In genomic region chr20:62162765-62163484, GRCh38 we compare ENCODE assay signal across 20 cellular contexts. TPM values are rescaled to one million over a fixed set of nuclear protein-coding genes. Genes with fewer than 3 reads are reported as not detected.
DNase-seq lines count a peak whose midpoint lies in the region; ATAC-seq, FAIRE-seq and TF ChIP-seq lines count a peak whose summit lies in the region.
"Had no signal": no experiment of that assay in that cellular context is flagged by ENCODE, and none has a peak within 500 bp of the region (broad histone marks: within the 10 kb centered on the region; RNA-seq: fewer than 3 reads in every experiment).

No MANE protein-coding gene starts in this region.

- H3K27me3 ChIP-seq in right cardiac atrium (ENCODE audit: control insufficient read depth, insufficient read depth): no peaks in the 10 kb centered on the region
- H3K27me3 ChIP-seq in right atrium auricular region: no peaks in the 10 kb centered on the region
- H3K27me3 ChIP-seq in H1 (replicated peaks in 1 of 4; ENCODE audit: control insufficient read depth in 3 of 4, extremely low read depth in 1 of 4, insufficient read depth in 3 of 4, low read length in 3 of 4): no peaks in the 10 kb centered on the region
- H3K27me3 ChIP-seq in Caco-2 (replicated peaks; ENCODE audit: control insufficient read depth, insufficient read depth, low read length): no peaks in the 10 kb centered on the region

- no peak overlapping the region for H3K27ac Mint-ChIP-seq in stimulated activated memory B cell treated with anti-CD40 and anti-IgM and Interleukin-4, amounts not matched to agents 10 μg/mL and 1 μg/mL and 100 μg/mL, for 72 hours
- H3K27ac Mint-ChIP-seq in Caco-2 (ENCODE audit: unreplicated experiment): no peak overlapping the region

- peaks cover 5 to 42% of the 10 kb centered on the region in 2 experiments for H4K20me1 ChIP-seq in H1 (replicated peaks in 1 of 2; ENCODE audit: control insufficient read depth in 1 of 2, insufficient read depth in 2 of 2, low read length in 2 of 2)

- no peak overlapping the region for H2BK15ac ChIP-seq in H1 (ENCODE audit: low read length)

- no peaks in the 10 kb centered on the region for H3K27me3 Mint-ChIP-seq in stimulated activated memory B cell treated with anti-CD40 and anti-IgM and Interleukin-4, amounts not matched to agents 10 μg/mL and 1 μg/mL and 100 μg/mL, for 72 hours
- no peaks in the 10 kb centered on the region for H3K27me3 Mint-ChIP-seq in Caco-2 (ENCODE audit: insufficient read depth, unreplicated experiment)
- H3K27me3 Mint-ChIP-seq: CD4-positive, alpha-beta memory T cell had no signal

- no TSS peak for BruUV-seq in Caco-2 (replicated peaks; lab: Mats Ljungman, UMichigan)

- DNase-seq in right cardiac atrium: peak in 2 of 3 donors; percentile 45 to 64
- no peak for DNase-seq in right atrium auricular region (ENCODE audit: low spot score)
- no peak for DNase-seq in RWPE1 (ENCODE audit: low spot score)
- no peak for DNase-seq in H1 (ENCODE audit: low read depth in 1 of 2, low spot score in 2 of 2)
- DNase-seq in Caco-2: no peak
- no peak for DNase-seq in caudate nucleus (lab: John Stamatoyannopoulos, UW)
- DNase-seq: 8988T; C1 segment of cervical spinal cord; CD4-positive, alpha-beta memory T cell; COR-L47; DMS153; DND-41; GOT3; H7; HCEC 1CT had no signal

- no peak for TF ChIP-seq RAD21 in H1 (IDR thresholded peaks at IDR 0.05 in 1 of 2, conservative IDR thresholded peaks at IDR 0.05 in 1 of 2; ENCODE audit: low read depth in 2 of 2, low read length in 2 of 2)

- TF ChIP-seq EP300 in H1 (IDR thresholded peaks at IDR 0.05; ENCODE audit: borderline replicate concordance in 1 of 2, low read depth in 2 of 2, low read length in 2 of 2): no peak

- POLR2A ChIA-PET in RWPE1 (lab: Yijun Ruan, JAX; ENCODE audit: low non-redundant PET) (interaction anchor here (0.6 kb wide), 1 partner anchor 1125 kb away, joined by 3 read pairs; no protein-coding TSS in a partner anchor), H1 (lab: Charles Lee; ENCODE audit: partially characterized antibody) (no interaction called here), Caco-2 (lab: Charles Lee) (no interaction called here)

- H4K8ac ChIP-seq in H1 (ENCODE audit: extremely low read depth, insufficient read depth, low read length): peak overlapping the region; percentile 91

- no peak overlapping the region for H3K4ac ChIP-seq in H1 (replicated peaks; ENCODE audit: insufficient read length, low read depth, low read length)

- ATAC-seq in right cardiac atrium: peak in 1 of 2 donors; percentile 12
- peak; percentile 6 for ATAC-seq in stimulated activated memory B cell treated with anti-CD40 and anti-IgM and Interleukin-4, amounts not matched to agents 10 μg/mL and 1 μg/mL and 100 μg/mL, for 72 hours
- no peak for ATAC-seq in HG03442 (IDR thresholded peaks at IDR 0.05; ENCODE audit: unreplicated experiment)
- ATAC-seq: A549 had no signal

- no peaks in the 10 kb centered on the region for H3K23me2 ChIP-seq in H1 (ENCODE audit: low read depth, low read length)

- peaks cover 57% of the 10 kb centered on the region for H3K36me3 ChIP-seq in right atrium auricular region
- H3K36me3 ChIP-seq in H1 (ENCODE audit: control insufficient read depth in 2 of 4, insufficient read depth in 4 of 4, low read length in 3 of 4): peaks cover 13 to 50% (median 32%) of the 10 kb centered on the region in 4 experiments
- peaks cover 20% of the 10 kb centered on the region for H3K36me3 ChIP-seq in Caco-2 (ENCODE audit: control insufficient read depth, insufficient read depth, low read length)

- no peak overlapping the region for H3K18ac ChIP-seq in H1 (ENCODE audit: extremely low read depth, low read length)

- WGBS in right cardiac atrium: 95% methylated on average over 38 of the region's 38 CpGs
- WGBS in H1 (ENCODE audit: extremely low coverage in 1 of 2, insufficient coverage in 1 of 2, insufficient read length in 1 of 2, insufficient replicate concordance in 2 of 2, low coverage in 1 of 2, low lambda C conversion rate in 2 of 2, missing lambda C conversion rate in 1 of 2), 2 experiments: 97% methylated on average over 36 of the region's 38 CpGs; no CpG with 5 or more reads in 1 of the 2 experiments

- no peak overlapping the region for H4K5ac ChIP-seq in H1 (ENCODE audit: insufficient read length, low read depth, low read length)

- no peak overlapping the region for H3K4me2 ChIP-seq in H1 (ENCODE audit: insufficient read depth in 1 of 2, low read depth in 2 of 2, low read length in 2 of 2)
- H3K4me2 ChIP-seq: A549 had no signal

- no peaks in the 10 kb centered on the region for H3K4me1 ChIP-seq in right cardiac atrium (ENCODE audit: control insufficient read depth, insufficient read depth, low read length)
- no peaks in the 10 kb centered on the region for H3K4me1 ChIP-seq in right atrium auricular region
- H3K4me1 ChIP-seq in H1 (replicated peaks in 1 of 4; ENCODE audit: control insufficient read depth in 3 of 4, insufficient read depth in 4 of 4, low read length in 3 of 4): no peaks in the 10 kb centered on the region
- no peaks in the 10 kb centered on the region for H3K4me1 ChIP-seq in Caco-2
- H3K4me1 ChIP-seq: A549 had no signal

- H3K4me3 ChIP-seq in right cardiac atrium (ENCODE audit: low read length) (no peak overlapping the region), right atrium auricular region (no peak overlapping the region), H1 (ENCODE audit: extremely low read depth in 1 of 4, insufficient read depth in 2 of 4, low read depth in 3 of 4, low read length in 4 of 4) (no peak overlapping the region), Caco-2 (ENCODE audit: low read depth, low read length) (no peak overlapping the region)
- H3K4me3 ChIP-seq: A549 had no signal

- peaks cover 7% of the 10 kb centered on the region for H3K79me1 ChIP-seq in H1 (ENCODE audit: low read depth, low read length)

- H2BK5ac ChIP-seq in H1 (ENCODE audit: low read depth, low read length): no peak overlapping the region

- FAIRE-seq in H1 (lab: Jason Lieb, UNC): no peak
- FAIRE-seq: A549, G401.6 had no signal

- CTCF ChIA-PET in RWPE1 (lab: Yijun Ruan, JAX) (no interaction called here), H1 (lab: Charles Lee; ENCODE audit: partially characterized antibody) (no interaction called here), Caco-2 (lab: Charles Lee) (no interaction called here)

- H3K9ac ChIP-seq in H1 (replicated peaks in 1 of 4; ENCODE audit: extremely low read depth in 1 of 4, low read depth in 3 of 4, low read length in 3 of 4): no peak overlapping the region

- no peak overlapping the region for H3K23ac ChIP-seq in H1 (ENCODE audit: insufficient read length)

- no peaks in the 10 kb centered on the region for H3K9me3 Mint-ChIP-seq in stimulated activated memory B cell treated with anti-CD40 and anti-IgM and Interleukin-4, amounts not matched to agents 10 μg/mL and 1 μg/mL and 100 μg/mL, for 72 hours
- no peaks in the 10 kb centered on the region for H3K9me3 Mint-ChIP-seq in Caco-2 (ENCODE audit: unreplicated experiment)
- H3K9me3 Mint-ChIP-seq: CD4-positive, alpha-beta memory T cell had no signal

- no peak overlapping the region for H2BK20ac ChIP-seq in H1 (ENCODE audit: low read length)

- no peak overlapping the region for H4K91ac ChIP-seq in H1 (replicated peaks; ENCODE audit: insufficient read length, low read length)

- peaks cover 2 to 20% of the 10 kb centered on the region in 2 experiments; a peak in 3 of 4 replicates for H3K79me2 ChIP-seq in H1 (ENCODE audit: control insufficient read depth in 1 of 2, insufficient read depth in 2 of 2, low read length in 2 of 2)

- H3K4me3 Mint-ChIP-seq in stimulated activated memory B cell treated with anti-CD40 and anti-IgM and Interleukin-4, amounts not matched to agents 10 μg/mL and 1 μg/mL and 100 μg/mL, for 72 hours: no peak overlapping the region
- no peak overlapping the region for H3K4me3 Mint-ChIP-seq in Caco-2 (ENCODE audit: unreplicated experiment)
- H3K4me3 Mint-ChIP-seq: CD4-positive, alpha-beta memory T cell had no signal

- no peak overlapping the region for H2AK5ac ChIP-seq in H1 (ENCODE audit: low read depth, low read length)

- no peak overlapping the region for H3K14ac ChIP-seq in H1 (ENCODE audit: insufficient read length)

- peaks cover 56% of the 10 kb centered on the region for H3K36me3 Mint-ChIP-seq in stimulated activated memory B cell treated with anti-CD40 and anti-IgM and Interleukin-4, amounts not matched to agents 10 μg/mL and 1 μg/mL and 100 μg/mL, for 72 hours
- peaks cover 84% of the 10 kb centered on the region for H3K36me3 Mint-ChIP-seq in Caco-2 (ENCODE audit: insufficient read depth, unreplicated experiment)

- peaks cover 10% of the 10 kb centered on the region for H3K4me1 Mint-ChIP-seq in stimulated activated memory B cell treated with anti-CD40 and anti-IgM and Interleukin-4, amounts not matched to agents 10 μg/mL and 1 μg/mL and 100 μg/mL, for 72 hours
- no peaks in the 10 kb centered on the region for H3K4me1 Mint-ChIP-seq in Caco-2 (ENCODE audit: low read depth, unreplicated experiment)

- H3K27ac ChIP-seq in right cardiac atrium (ENCODE audit: low read length) (no peak overlapping the region), right atrium auricular region (no peak overlapping the region), RWPE1 (peak overlapping the region; percentile 89), H1 (ENCODE audit: low read depth, low read length) (no peak overlapping the region), caudate nucleus (ENCODE audit: low read depth, low read length) (no peak overlapping the region)
- H3K27ac ChIP-seq: A549 had no signal

- no peaks in the 10 kb centered on the region for H3K9me3 ChIP-seq in right cardiac atrium (ENCODE audit: control insufficient read depth, low read length)
- H3K9me3 ChIP-seq in right atrium auricular region: no peaks in the 10 kb centered on the region
- no peaks in the 10 kb centered on the region for H3K9me3 ChIP-seq in H1 (ENCODE audit: insufficient read depth in 2 of 2, low read depth in 1 of 2, low read length in 1 of 2)
- no peaks in the 10 kb centered on the region for H3K9me3 ChIP-seq in Caco-2
- H3K9me3 ChIP-seq: A549 had no signal

- H2AFZ ChIP-seq in H1 (ENCODE audit: low read length): no peak overlapping the region

- no peak overlapping the region for H2BK120ac ChIP-seq in H1 (replicated peaks; ENCODE audit: low read depth, low read length)

- TF ChIP-seq POLR2A in H1 (IDR thresholded peaks at IDR 0.05; ENCODE audit: control extremely low read depth in 1 of 2, low read depth in 2 of 2, low read length in 2 of 2): no peak

- TF ChIP-seq CTCF in right atrium auricular region (IDR thresholded peaks at IDR 0.05) (no peak), RWPE1 (conservative IDR thresholded peaks at IDR 0.05; ENCODE audit: low read depth) (no peak), H1 (IDR thresholded peaks at IDR 0.05; ENCODE audit: control extremely low read depth in 1 of 3, insufficient read depth in 1 of 3, low read depth in 1 of 3, low read length in 3 of 3) (no peak), Caco-2 (IDR thresholded peaks at IDR 0.05; ENCODE audit: insufficient read depth in 1 of 2, low read depth in 1 of 2, low read length in 1 of 2, severe bottlenecking in 1 of 2, unreplicated experiment in 1 of 2) (no peak)

- no peak overlapping the region for H3K56ac ChIP-seq in H1 (replicated peaks; ENCODE audit: insufficient read length, low read depth, low read length)

- intact Hi-C loops in right cardiac atrium (cut with DNase I) (no loop called here), Caco-2 (cut with micrococcal nuclease; ENCODE audit: unreplicated experiment) (no loop called here)

- no peak overlapping the region for H2BK12ac ChIP-seq in H1 (ENCODE audit: low read depth, low read length)

RNA-seq across cellular contexts. Expression of gene SS18L1, which starts 19.4 kb away (rescaled TPM):
- total RNA-seq in right cardiac atrium (1 to 10 TPM; 7.8 to 8.8 (median 8.1) TPM), right atrium auricular region (1 to 10 TPM; 8.3 to 9.0 TPM), Caco-2 (2022) (46.4 and 52.1 TPM in 2 replicates)
- polyA plus RNA-seq in right cardiac atrium (6.2 TPM), H1 (2011; rRNA removed) (29.7 and 36.6 TPM in 2 replicates)
- total RNA-seq in H1 (2021; fragmentation: NEBNext Ultra II Directional; extraction: Animal tissue kit (Norgen Biotek cat#: 25700)): 22.4 and 28.4 TPM in 2 replicates
- polyA plus RNA-seq in H1 (2011; cell fraction: cytosol; rRNA removed): 30.1 TPM
- polyA plus RNA-seq in H1 (2011; cell fraction: nucleus; rRNA removed): 83.9 TPM
- 18.9 to 24.1 TPM (median 19.8 TPM) in 4 replicates for polyA plus RNA-seq in H1 (2012, experiment 1 of 2)
- polyA plus RNA-seq in H1 (2012, experiment 2 of 2): 3.0 TPM
- 12.9 TPM for polyA plus RNA-seq in H1 (2013, experiment 1 of 2)
- polyA plus RNA-seq in H1 (2013, experiment 2 of 2): 12.2 TPM
- polyA minus RNA-seq in H1 (2011; rRNA and poly(A)+ RNA removed): 16.5 and 24.4 TPM in 2 replicates
- polyA minus RNA-seq in H1 (2011; cell fraction: cytosol; rRNA and poly(A)+ RNA removed): 33.8 TPM
- polyA minus RNA-seq in H1 (2011; cell fraction: nucleus; rRNA and poly(A)+ RNA removed): 29.1 TPM

RNA-seq across cellular contexts. Expression of gene PSMA7, which starts 19.7 kb away (rescaled TPM):
- total RNA-seq in right cardiac atrium (100 to 1,000 TPM; 178 to 215 (median 206) TPM), right atrium auricular region (100 to 1,000 TPM; 258 to 313 TPM), Caco-2 (2022) (702 and 760 TPM in 2 replicates)
- polyA plus RNA-seq in right cardiac atrium (244 TPM), H1 (2011; rRNA removed) (607 and 648 TPM in 2 replicates)
- 339 and 361 TPM in 2 replicates for total RNA-seq in H1 (2021; fragmentation: NEBNext Ultra II Directional; extraction: Animal tissue kit (Norgen Biotek cat#: 25700))
- 619 TPM for polyA plus RNA-seq in H1 (2011; cell fraction: cytosol; rRNA removed)
- polyA plus RNA-seq in H1 (2011; cell fraction: nucleus; rRNA removed): 429 TPM
- polyA plus RNA-seq in H1 (2012, experiment 1 of 2): 276 to 407 TPM (median 389 TPM) in 4 replicates
- 325 TPM for polyA plus RNA-seq in H1 (2012, experiment 2 of 2)
- 550 TPM for polyA plus RNA-seq in H1 (2013, experiment 1 of 2)
- polyA plus RNA-seq in H1 (2013, experiment 2 of 2): 519 TPM
- 194 and 202 TPM in 2 replicates for polyA minus RNA-seq in H1 (2011; rRNA and poly(A)+ RNA removed)
- 110 TPM for polyA minus RNA-seq in H1 (2011; cell fraction: cytosol; rRNA and poly(A)+ RNA removed)
- polyA minus RNA-seq in H1 (2011; cell fraction: nucleus; rRNA and poly(A)+ RNA removed): 72.4 TPM

RNA-seq across cellular contexts. Expression of gene MTG2, which starts 19.9 kb away (rescaled TPM):
- total RNA-seq in right cardiac atrium (10 to 100 TPM; 20.4 to 25.7 (median 25.1) TPM), right atrium auricular region (10 to 100 TPM; 20.7 to 24.1 TPM), Caco-2 (2022) (110 and 111 TPM in 2 replicates)
- polyA plus RNA-seq in right cardiac atrium (29.2 TPM), H1 (2011; rRNA removed) (14.4 and 24.7 TPM in 2 replicates)
- 22.8 and 24.1 TPM in 2 replicates for total RNA-seq in H1 (2021; fragmentation: NEBNext Ultra II Directional; extraction: Animal tissue kit (Norgen Biotek cat#: 25700))
- 18.4 TPM for polyA plus RNA-seq in H1 (2011; cell fraction: cytosol; rRNA removed)
- polyA plus RNA-seq in H1 (2011; cell fraction: nucleus; rRNA removed): 19.7 TPM
- 17.7 to 22.3 TPM (median 18.6 TPM) in 4 replicates for polyA plus RNA-seq in H1 (2012, experiment 1 of 2)
- polyA plus RNA-seq in H1 (2012, experiment 2 of 2): 18.3 TPM
- 23.6 TPM for polyA plus RNA-seq in H1 (2013, experiment 1 of 2)
- 23.9 TPM for polyA plus RNA-seq in H1 (2013, experiment 2 of 2)
- 7.7 and 10.8 TPM in 2 replicates for polyA minus RNA-seq in H1 (2011; rRNA and poly(A)+ RNA removed)
- polyA minus RNA-seq in H1 (2011; cell fraction: cytosol; rRNA and poly(A)+ RNA removed): 8.8 TPM
- polyA minus RNA-seq in H1 (2011; cell fraction: nucleus; rRNA and poly(A)+ RNA removed): 12.1 TPM

RNA-seq across cellular contexts. Expression of gene LSM14B, which starts 40.6 kb away (rescaled TPM):
- total RNA-seq in right cardiac atrium (10 to 100 TPM; 32.9 to 45.7 (median 40.9) TPM), right atrium auricular region (10 to 100 TPM; 26.1 to 26.8 TPM), Caco-2 (2022) (143 and 154 TPM in 2 replicates)
- polyA plus RNA-seq in right cardiac atrium (27.6 TPM), H1 (2011; rRNA removed) (58.3 and 93.9 TPM in 2 replicates)
- total RNA-seq in H1 (2021; fragmentation: NEBNext Ultra II Directional; extraction: Animal tissue kit (Norgen Biotek cat#: 25700)): 65.6 and 70.0 TPM in 2 replicates
- 55.5 TPM for polyA plus RNA-seq in H1 (2011; cell fraction: cytosol; rRNA removed)
- 80.3 TPM for polyA plus RNA-seq in H1 (2011; cell fraction: nucleus; rRNA removed)
- polyA plus RNA-seq in H1 (2012, experiment 1 of 2): 62.5 to 71.2 TPM (median 67.6 TPM) in 4 replicates
- 24.0 TPM for polyA plus RNA-seq in H1 (2012, experiment 2 of 2)
- 46.2 TPM for polyA plus RNA-seq in H1 (2013, experiment 1 of 2)
- 45.5 TPM for polyA plus RNA-seq in H1 (2013, experiment 2 of 2)
- polyA minus RNA-seq in H1 (2011; rRNA and poly(A)+ RNA removed): 51.4 and 62.8 TPM in 2 replicates
- 40.5 TPM for polyA minus RNA-seq in H1 (2011; cell fraction: cytosol; rRNA and poly(A)+ RNA removed)
- 38.9 TPM for polyA minus RNA-seq in H1 (2011; cell fraction: nucleus; rRNA and poly(A)+ RNA removed)

RNA-seq across cellular contexts. Expression of gene HRH3, which starts 57.2 kb away (rescaled TPM):
- total RNA-seq in right cardiac atrium (not detected), right atrium auricular region (not detected), Caco-2 (2022) (not detected in 2 replicates)
- polyA plus RNA-seq in right cardiac atrium (not detected), H1 (2011; rRNA removed) (2.0 and 3.1 TPM in 2 replicates)
- 4.4 and 4.5 TPM in 2 replicates for total RNA-seq in H1 (2021; fragmentation: NEBNext Ultra II Directional; extraction: Animal tissue kit (Norgen Biotek cat#: 25700))
- 1.1 TPM for polyA plus RNA-seq in H1 (2011; cell fraction: cytosol; rRNA removed)
- 6.5 TPM for polyA plus RNA-seq in H1 (2011; cell fraction: nucleus; rRNA removed)
- polyA plus RNA-seq in H1 (2012, experiment 1 of 2): 2.9 to 8.2 TPM (median 6.9 TPM) in 4 replicates
- polyA plus RNA-seq in H1 (2012, experiment 2 of 2): 5.6 TPM
- 3.7 TPM for polyA plus RNA-seq in H1 (2013, experiment 1 of 2)
- 4.0 TPM for polyA plus RNA-seq in H1 (2013, experiment 2 of 2)
- 0.54 and 0.66 TPM in 2 replicates for polyA minus RNA-seq in H1 (2011; rRNA and poly(A)+ RNA removed)
- 3.4 TPM for polyA minus RNA-seq in H1 (2011; cell fraction: cytosol; rRNA and poly(A)+ RNA removed)
- polyA minus RNA-seq in H1 (2011; cell fraction: nucleus; rRNA and poly(A)+ RNA removed): 1.6 TPM
- total RNA-seq: CD4-positive, alpha-beta memory T cell had no signal
- polyA plus RNA-seq: A549; BJ; CD4-positive, alpha-beta memory T cell had no signal

Comparison
In these comparisons a context has a peak if more than half of its experiments do, and no peak if none do; other contexts are left out.
1. DNase-seq: peak in right cardiac atrium (2 of 3); none in right atrium auricular region (single experiment), RWPE1 (single experiment), H1 (0 of 2), Caco-2 (0 of 2) and caudate nucleus (0 of 61).